Comparison of ENCODE assay signal across 8 cellular contexts in the genomic region with DNA sequence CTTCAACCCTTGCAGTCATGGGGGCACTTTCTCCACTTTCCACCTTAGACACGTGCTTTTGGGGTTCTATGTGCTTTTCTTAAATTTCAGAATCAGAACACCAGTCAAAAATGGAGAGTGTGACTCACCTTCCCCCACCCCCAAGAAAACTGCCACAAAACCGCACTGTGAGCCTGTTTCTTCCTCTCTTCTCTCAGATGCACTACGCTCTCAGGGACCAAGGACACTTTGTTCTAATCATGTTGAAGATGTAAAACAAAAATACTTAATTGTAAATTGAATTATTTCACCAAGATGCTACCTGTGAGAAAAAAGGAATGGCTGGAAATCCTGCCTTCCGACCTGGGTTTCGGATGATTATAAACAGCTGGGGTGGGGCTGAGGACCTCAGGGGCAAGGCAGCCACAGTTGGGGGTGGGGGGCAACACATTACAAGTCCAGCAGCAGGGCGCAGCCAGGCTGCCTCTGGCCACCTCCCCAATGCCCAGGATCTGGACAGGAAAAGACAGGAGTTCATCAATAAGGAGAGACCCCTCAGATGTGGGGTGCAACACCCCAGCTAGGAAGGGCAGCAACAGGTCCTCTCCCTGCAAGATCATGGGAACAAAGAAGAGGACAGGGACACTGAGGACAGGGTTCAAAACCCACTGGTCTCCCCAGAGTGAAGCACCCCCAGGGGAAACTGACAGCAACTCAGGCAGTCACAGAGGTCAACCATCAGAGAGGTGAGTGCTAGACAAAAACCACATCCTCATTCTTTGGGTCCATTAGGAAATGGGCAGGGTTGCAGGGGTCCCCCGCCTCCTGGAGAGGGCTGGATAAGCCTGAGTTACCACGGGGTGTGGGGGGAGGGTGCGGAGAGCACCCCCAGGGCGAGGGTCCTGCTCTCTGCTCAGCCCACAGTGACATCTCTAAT. TPM values are rescaled to one million over a fixed set of nuclear protein-coding genes. Genes with fewer than 3 reads are reported as not detected.
DNase-seq lines count a peak whose midpoint lies in the region; ATAC-seq and TF ChIP-seq lines count a peak whose summit lies in the region.

No MANE protein-coding gene starts in this region.

- H2AFZ ChIP-seq in DND-41 (ENCODE audit: low read depth, low read length): no peak overlapping the region
- H2AFZ ChIP-seq in osteoblast (ENCODE audit: low read length): no peak overlapping the region

- intact Hi-C loops in activated T-helper 1 cell treated with anti-CD3 and anti-CD28 coated beads, Interleukin-12 subunit alpha, Interleukin-12 subunit beta, Interleukin-2, Interleukin-4 antibody, amounts not matched to agents 30 ng/mL and 10 ng/mL and 1 ng/mL, durations not matched to agents 14 hours and 24 hours and 36 hours (cut with micrococcal nuclease): loop anchor here (1.0 to 2.0 kb wide), 4 partner anchors 13 to 59 kb away; a partner anchor contains a TSS
- intact Hi-C loops in uterus (cut with DNase I; ENCODE audit: low total_unique reads): no loop called here

- ATAC-seq in DND-41 (ENCODE audit: insufficient read depth, low read depth) (peak; percentile 93), GM21786 (IDR thresholded peaks at IDR 0.05; ENCODE audit: unreplicated experiment) (peak; percentile 31), GM19328 (IDR thresholded peaks at IDR 0.05; ENCODE audit: unreplicated experiment) (no peak)

- H3K4me1 Mint-ChIP-seq in activated T-helper 1 cell treated with anti-CD3 and anti-CD28 coated beads, Interleukin-12 subunit alpha, Interleukin-12 subunit beta, Interleukin-2, Interleukin-4 antibody, amounts not matched to agents 30 ng/mL and 10 ng/mL and 1 ng/mL, durations not matched to agents 14 hours and 24 hours and 36 hours (ENCODE audit: low read depth): peaks cover 92% of the 10 kb centered on the region

- H3K36me3 ChIP-seq in DND-41 (ENCODE audit: insufficient read depth, low read length) (peaks cover 64% of the 10 kb centered on the region), osteoblast (ENCODE audit: insufficient read depth, low read length) (no peaks in the 10 kb centered on the region), uterus (no peaks in the 10 kb centered on the region)

- peak overlapping the region; percentile 78 for H3K4me3 Mint-ChIP-seq in activated T-helper 1 cell treated with anti-CD3 and anti-CD28 coated beads, Interleukin-12 subunit alpha, Interleukin-12 subunit beta, Interleukin-2, Interleukin-4 antibody, amounts not matched to agents 30 ng/mL and 10 ng/mL and 1 ng/mL, durations not matched to agents 14 hours and 24 hours and 36 hours

- H3K36me3 Mint-ChIP-seq in activated T-helper 1 cell treated with anti-CD3 and anti-CD28 coated beads, Interleukin-12 subunit alpha, Interleukin-12 subunit beta, Interleukin-2, Interleukin-4 antibody, amounts not matched to agents 30 ng/mL and 10 ng/mL and 1 ng/mL, durations not matched to agents 14 hours and 24 hours and 36 hours (ENCODE audit: low read depth): peaks cover 61% of the 10 kb centered on the region

- DNase-seq in DND-41 (peak; percentile 83), NOMO-1 (lab: John Stamatoyannopoulos, UW; ENCODE audit: unreplicated experiment in 2 of 2) (peak; percentile 58 to 59), osteoblast (ENCODE audit: insufficient read length, low spot score, missing footprints) (peak; percentile 32), uterus (no peak), inferior parietal cortex (ENCODE audit: extremely low spot score) (no peak)
- DNase-seq in activated T-helper 1 cell treated with anti-CD3 and anti-CD28 coated beads, Interleukin-12 subunit alpha, Interleukin-12 subunit beta, Interleukin-2, Interleukin-4 antibody, amounts not matched to agents 30 ng/mL and 10 ng/mL and 1 ng/mL, durations not matched to agents 14 hours and 24 hours and 36 hours (ENCODE audit: low spot score): peak; percentile 80

- H3K9ac ChIP-seq in DND-41 (ENCODE audit: low read depth, low read length): peak overlapping the region; percentile 51

- H3K4me3 ChIP-seq in DND-41 (ENCODE audit: low read depth in 1 of 2, low read length in 2 of 2): peak overlapping the region in 1 of 2 experiments; percentile 25; a peak in 2 of 4 replicates
- no peak overlapping the region for H3K4me3 ChIP-seq in osteoblast (ENCODE audit: insufficient read depth, low read length)
- no peak overlapping the region for H3K4me3 ChIP-seq in uterus

- H3K79me2 ChIP-seq in DND-41 (ENCODE audit: insufficient read depth, low read length) (peaks cover 99% of the 10 kb centered on the region), osteoblast (ENCODE audit: insufficient read depth, low read length) (no peaks in the 10 kb centered on the region)

- peaks cover 87% of the 10 kb centered on the region for H4K20me1 ChIP-seq in DND-41 (ENCODE audit: insufficient read depth, low read length)
- no peaks in the 10 kb centered on the region for H4K20me1 ChIP-seq in osteoblast (ENCODE audit: insufficient read depth, low read length)

- H3K27me3 ChIP-seq in DND-41 (ENCODE audit: insufficient read depth, low read length, poor library complexity) (no peaks in the 10 kb centered on the region), osteoblast (ENCODE audit: insufficient read depth, low read length) (peaks cover 2% of the 10 kb centered on the region), uterus (no peaks in the 10 kb centered on the region)

- peaks cover 64% of the 10 kb centered on the region for H3K4me1 ChIP-seq in DND-41 (ENCODE audit: insufficient read depth, low read length)
- peaks cover 8% of the 10 kb centered on the region for H3K4me1 ChIP-seq in osteoblast (ENCODE audit: insufficient read depth, low read length)
- no peaks in the 10 kb centered on the region for H3K4me1 ChIP-seq in uterus

- TF ChIP-seq POLR2A in uterus (IDR thresholded peaks at IDR 0.05): no peak

- H3K9me3 ChIP-seq in DND-41 (ENCODE audit: insufficient read depth, low read length, severe bottlenecking) (no peaks in the 10 kb centered on the region), osteoblast (ENCODE audit: low read depth, low read length) (no peaks in the 10 kb centered on the region), uterus (no peaks in the 10 kb centered on the region)

- H3K27ac ChIP-seq in DND-41 (ENCODE audit: low read length) (peak overlapping the region; percentile 92), osteoblast (ENCODE audit: low read depth, low read length) (no peak overlapping the region), uterus (no peak overlapping the region)

- H3K4me2 ChIP-seq in DND-41 (ENCODE audit: insufficient read depth, low read length): peak overlapping the region; percentile 59
- no peak overlapping the region for H3K4me2 ChIP-seq in osteoblast (ENCODE audit: insufficient read depth, low read length)

- TF ChIP-seq CTCF in DND-41 (IDR thresholded peaks at IDR 0.05; ENCODE audit: borderline replicate concordance, extremely low read depth, low read length, poor library complexity, severe bottlenecking) (no peak), osteoblast (IDR thresholded peaks at IDR 0.05; ENCODE audit: extremely low read depth, low read depth, low read length) (no peak), uterus (IDR thresholded peaks at IDR 0.05) (no peak)

- peak overlapping the region; percentile 98 for H3K27ac Mint-ChIP-seq in activated T-helper 1 cell treated with anti-CD3 and anti-CD28 coated beads, Interleukin-12 subunit alpha, Interleukin-12 subunit beta, Interleukin-2, Interleukin-4 antibody, amounts not matched to agents 30 ng/mL and 10 ng/mL and 1 ng/mL, durations not matched to agents 14 hours and 24 hours and 36 hours

- H3K27me3 Mint-ChIP-seq in activated T-helper 1 cell treated with anti-CD3 and anti-CD28 coated beads, Interleukin-12 subunit alpha, Interleukin-12 subunit beta, Interleukin-2, Interleukin-4 antibody, amounts not matched to agents 30 ng/mL and 10 ng/mL and 1 ng/mL, durations not matched to agents 14 hours and 24 hours and 36 hours (ENCODE audit: insufficient read depth): no peaks in the 10 kb centered on the region

- H3K9me3 Mint-ChIP-seq in activated T-helper 1 cell treated with anti-CD3 and anti-CD28 coated beads, Interleukin-12 subunit alpha, Interleukin-12 subunit beta, Interleukin-2, Interleukin-4 antibody, amounts not matched to agents 30 ng/mL and 10 ng/mL and 1 ng/mL, durations not matched to agents 14 hours and 24 hours and 36 hours: no peaks in the 10 kb centered on the region

RNA-seq across cellular contexts. Expression of a gene that starts 33.7 kb away (rescaled TPM):
- total RNA-seq in activated T-helper 1 cell treated with anti-CD3 and anti-CD28 coated beads, Interleukin-12 subunit alpha, Interleukin-12 subunit beta, Interleukin-2, Interleukin-4 antibody, amounts not matched to agents 30 ng/mL and 10 ng/mL and 1 ng/mL, durations not matched to agents 14 hours and 24 hours and 36 hours: 388 and 411 TPM in 2 replicates
- total RNA-seq in osteoblast (0.72 and 0.88 TPM in 2 replicates), uterus (10 to 100 TPM in 2 of 4 donors, 1 to 10 TPM in 2; 1.5 to 27.8 (median 11.6) TPM)

Comparison
In these comparisons a context has a peak if more than half of its experiments do, and no peak if none do; other contexts are left out.
1. DNase-seq: peak in DND-41 (single experiment), NOMO-1 (2 of 2), activated T-helper 1 cell treated with anti-CD3 and anti-CD28 coated beads, Interleukin-12 subunit alpha, Interleukin-12 subunit beta, Interleukin-2, Interleukin-4 antibody, amounts not matched to agents 30 ng/mL and 10 ng/mL and 1 ng/mL, durations not matched to agents 14 hours and 24 hours and 36 hours (single experiment) and osteoblast (single experiment); none in uterus (0 of 2) and inferior parietal cortex (single experiment).
2. RNA of a gene that starts 33.7 kb away (total RNA-seq): 388 to 411 TPM in activated T-helper 1 cell treated with anti-CD3 and anti-CD28 coated beads, Interleukin-12 subunit alpha, Interleukin-12 subunit beta, Interleukin-2, Interleukin-4 antibody, amounts not matched to agents 30 ng/mL and 10 ng/mL and 1 ng/mL, durations not matched to agents 14 hours and 24 hours and 36 hours; 1.5 to 27.8 TPM in uterus and 0.72 to 0.88 TPM in osteoblast; every median in the first group is over 10 times any median in the second.